8 cellular contexts compared by ENCODE assay signal in the genomic region with DNA sequence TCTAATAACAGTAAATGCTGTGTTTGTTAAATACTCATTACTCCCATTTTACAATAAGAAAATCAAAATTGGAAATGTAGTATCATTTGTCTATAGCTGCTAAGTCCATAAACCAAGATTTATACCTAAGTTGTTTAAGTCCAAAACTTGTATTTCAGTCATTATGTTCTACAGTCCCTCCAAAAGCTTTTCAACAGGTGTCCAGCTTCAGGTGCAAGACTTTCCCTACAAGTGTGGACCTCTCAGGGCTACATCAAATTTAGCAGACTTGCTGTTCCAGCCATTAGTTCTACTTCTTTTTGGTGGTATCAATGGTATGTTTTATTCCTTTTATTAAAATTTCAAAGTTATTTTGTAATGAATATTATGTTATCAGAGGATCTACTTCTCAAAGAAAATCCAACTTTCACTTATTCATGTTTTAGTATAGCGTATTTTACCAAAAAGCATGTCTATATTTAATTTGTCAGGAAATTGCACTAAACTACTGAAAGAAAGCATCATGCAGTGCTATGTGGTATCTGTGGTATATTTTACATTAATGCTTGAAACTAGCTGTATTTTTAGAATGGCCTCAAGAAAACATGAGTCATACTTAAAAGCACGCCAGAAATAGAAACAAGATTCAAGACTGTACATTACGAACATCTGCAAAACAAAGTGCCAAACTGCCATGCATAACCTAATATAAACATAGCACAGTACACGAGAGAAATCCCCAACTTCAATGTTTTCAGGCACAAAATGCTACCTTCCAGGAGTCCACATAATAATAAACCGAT. TPM values are rescaled to one million over a fixed set of nuclear protein-coding genes. Genes with fewer than 3 reads are reported as not detected.
DNase-seq lines count a peak whose midpoint lies in the region; ATAC-seq and TF ChIP-seq lines count a peak whose summit lies in the region.

No MANE protein-coding gene starts in this region.

- H3K4me3 Mint-ChIP-seq in natural killer cell: no peak overlapping the region
- H3K4me3 Mint-ChIP-seq in nephron progenitor cell: no peak overlapping the region

- peak overlapping the region; percentile 21 to 79 for H3K27ac Mint-ChIP-seq in natural killer cell
- H3K27ac Mint-ChIP-seq in nephron progenitor cell: no peak overlapping the region

- peak overlapping the region; percentile 63 for H3K4me2 ChIP-seq in GM23248 (ENCODE audit: unreplicated experiment)
- peak overlapping the region; percentile 66 for H3K4me2 ChIP-seq in Loucy (ENCODE audit: low read depth, low read length, poor library complexity, severe bottlenecking)

- 28 to 34% methylated on average over 5 of the region's 5 CpGs for WGBS in GM23248 (ENCODE audit: low coverage in 1 of 2, low lambda C conversion rate in 2 of 2, missing lambda C conversion rate in 2 of 2), 2 experiments
- 44 to 48% methylated on average over 5 of the region's 5 CpGs for WGBS in transverse colon (ENCODE audit: low coverage in 1 of 2), 2 donors

- H3K4me3 ChIP-seq in GM23248: peak overlapping the region; percentile 50
- H3K4me3 ChIP-seq in Loucy (ENCODE audit: low read length, poor library complexity, severe bottlenecking): peak overlapping the region; percentile 54
- H3K4me3 ChIP-seq in brain microvascular endothelial cell (ENCODE audit: low read depth, low read length): no peak overlapping the region
- no peak overlapping the region for H3K4me3 ChIP-seq in transverse colon

- H3K4me1 Mint-ChIP-seq in natural killer cell: peaks cover 22 to 43% of the 10 kb centered on the region in 2 donors
- peaks cover 15% of the 10 kb centered on the region for H3K4me1 Mint-ChIP-seq in nephron progenitor cell

- no peaks in the 10 kb centered on the region for H3K27me3 Mint-ChIP-seq in natural killer cell (ENCODE audit: low read depth in 2 of 2)
- H3K27me3 Mint-ChIP-seq in nephron progenitor cell (ENCODE audit: low read depth, poor library complexity): no peaks in the 10 kb centered on the region

- DNase-seq in GM23248: peak; percentile 84
- peak; percentile 65 for DNase-seq in brain microvascular endothelial cell
- DNase-seq in natural killer cell: no peak
- DNase-seq in transverse colon: no peak
- DNase-seq in nephron progenitor cell: no peak
- no peak for DNase-seq in activated gamma-delta T cell treated with Interleukin-2 at 50 U/mL for 16 hours

- no peak for TF ChIP-seq POLR2A in transverse colon (IDR thresholded peaks at IDR 0.05)

- TF ChIP-seq CTCF in Loucy (conservative IDR thresholded peaks at IDR 0.05; ENCODE audit: low read length): no peak
- no peak for TF ChIP-seq CTCF in brain microvascular endothelial cell (IDR thresholded peaks at IDR 0.05; ENCODE audit: low read depth, low read length, missing control alignments)
- TF ChIP-seq CTCF in natural killer cell (IDR thresholded peaks at IDR 0.05): no peak
- no peak for TF ChIP-seq CTCF in transverse colon (IDR thresholded peaks at IDR 0.05)
- TF ChIP-seq CTCF in nephron progenitor cell (IDR thresholded peaks at IDR 0.05): no peak

- peak; percentile 96 for ATAC-seq in GM18502 (IDR thresholded peaks at IDR 0.05; ENCODE audit: poor library complexity, unreplicated experiment)
- ATAC-seq in natural killer cell: peak; percentile 76 to 88 (median 85)

- H3K27ac ChIP-seq in GM23248 (peak overlapping the region; percentile 66), brain microvascular endothelial cell (peak overlapping the region; percentile 81), transverse colon (peak overlapping the region in 2 of 4 donors; percentile 22 to 46)

- H3K4me1 ChIP-seq in GM23248 (ENCODE audit: insufficient read depth) (peaks cover 37% of the 10 kb centered on the region), Loucy (ENCODE audit: insufficient read depth, low read length, poor library complexity, severe bottlenecking) (peaks cover 35% of the 10 kb centered on the region), transverse colon (peaks cover 0 to 23% (median 10%) of the 10 kb centered on the region in 4 donors)

- no peaks in the 10 kb centered on the region for H3K9me2 ChIP-seq in GM23248 (ENCODE audit: insufficient read depth)
- no peaks in the 10 kb centered on the region for H3K9me2 ChIP-seq in Loucy (replicated peaks; ENCODE audit: low read depth, low read length)

- intact Hi-C loops in natural killer cell (cut with micrococcal nuclease): loop anchor here (1.0 kb wide), 1 partner anchor 125 kb away; no protein-coding TSS in a partner anchor
- intact Hi-C loops in transverse colon (cut with DNase I; ENCODE audit: low total_unique reads): no loop called here

- H3F3A ChIP-seq in GM23248 (ENCODE audit: insufficient read depth) (peaks cover 28% of the 10 kb centered on the region), Loucy (ENCODE audit: low read depth) (no peaks in the 10 kb centered on the region)

- in situ Hi-C loops in GM23248 (cut with MboI) (no loop called here), brain microvascular endothelial cell (cut with HindIII; ENCODE audit: low pct_ligation_motif_present, low sequenced_read_pairs) (no loop called here), transverse colon (cut with MboI; ENCODE audit: low pct_ligation_motif_present in 1 of 4, low pct_unique_long_range_greater_than_20kb in 1 of 4, low sequenced_read_pairs in 3 of 4) (loop anchor here in 1 of 4 donors (25.0 kb wide), 2 partner anchors 121 to 196 kb away; partner anchors contain the start of gene DGKH)

- H2AFZ ChIP-seq in GM23248 (no peak overlapping the region), Loucy (ENCODE audit: low read length) (no peak overlapping the region)

- H3K27me3 ChIP-seq in GM23248 (replicated peaks; ENCODE audit: insufficient read depth) (no peaks in the 10 kb centered on the region), Loucy (ENCODE audit: insufficient read depth, low read length, poor library complexity, severe bottlenecking) (no peaks in the 10 kb centered on the region), brain microvascular endothelial cell (replicated peaks) (no peaks in the 10 kb centered on the region), transverse colon (no peaks in the 10 kb centered on the region)

- H3K36me3 Mint-ChIP-seq in natural killer cell (no peaks in the 10 kb centered on the region), nephron progenitor cell (ENCODE audit: low read depth) (peaks cover 13% of the 10 kb centered on the region)

- H3K9me3 ChIP-seq in GM23248 (ENCODE audit: low read depth) (no peaks in the 10 kb centered on the region), Loucy (ENCODE audit: insufficient read depth, low read depth, low read length) (no peaks in the 10 kb centered on the region), transverse colon (no peaks in the 10 kb centered on the region)

- H3K9me3 Mint-ChIP-seq in natural killer cell (no peaks in the 10 kb centered on the region), nephron progenitor cell (peaks cover 2% of the 10 kb centered on the region)

- TF ChIP-seq EP300 in transverse colon (IDR thresholded peaks at IDR 0.05; ENCODE audit: low read depth): no peak

- H3K9ac ChIP-seq in GM23248: peak overlapping the region; percentile 52
- H3K9ac ChIP-seq in Loucy (ENCODE audit: low read depth, low read length, poor library complexity, severe bottlenecking): no peak overlapping the region

- H4K20me1 ChIP-seq in GM23248 (ENCODE audit: insufficient read depth): no peaks in the 10 kb centered on the region
- peaks cover 13% of the 10 kb centered on the region for H4K20me1 ChIP-seq in Loucy (ENCODE audit: insufficient read depth, low read length, poor library complexity, severe bottlenecking)

- H3K79me2 ChIP-seq in GM23248 (ENCODE audit: insufficient read depth) (peaks cover 21% of the 10 kb centered on the region; the same call in 1 of the 2 replicates), Loucy (ENCODE audit: insufficient read depth, low read length) (peaks cover 30% of the 10 kb centered on the region)

- H3K36me3 ChIP-seq in GM23248 (ENCODE audit: low read depth): no peaks in the 10 kb centered on the region
- H3K36me3 ChIP-seq in Loucy (ENCODE audit: insufficient read depth, low read length): no peaks in the 10 kb centered on the region
- no peaks in the 10 kb centered on the region for H3K36me3 ChIP-seq in brain microvascular endothelial cell (replicated peaks)
- peaks cover 0 to 5% (median 0%) of the 10 kb centered on the region in 4 donors for H3K36me3 ChIP-seq in transverse colon

RNA-seq across cellular contexts. Expression of gene VWA8, which starts 44.5 kb away (rescaled TPM):
- 10.1 and 35.5 TPM in 2 replicates for total RNA-seq in GM23248 (2014; rRNA removed; shearing (Covaris generic))
- polyA plus RNA-seq in GM23248 (2016; fragmentation: Nextera tagmentation; extraction: Ambion mirVana): 3.6 and 3.9 TPM in 2 replicates
- 10 to 100 TPM; 21.9 to 27.5 (median 22.6) TPM for total RNA-seq in natural killer cell
- total RNA-seq in transverse colon: 10 to 100 TPM; 12.7 to 65.1 (median 35.0) TPM

Comparison
In these comparisons a context has a peak if more than half of its experiments do, and no peak if none do; other contexts are left out.
1. DNase-seq: peak in GM23248 (single experiment) and brain microvascular endothelial cell (single experiment); none in natural killer cell (single experiment), transverse colon (single experiment), nephron progenitor cell (single experiment) and activated gamma-delta T cell treated with Interleukin-2 at 50 U/mL for 16 hours (single experiment).
2. H3K4me3 ChIP-seq: peak in GM23248 (single experiment) and Loucy (single experiment); none in brain microvascular endothelial cell (single experiment) and transverse colon (0 of 4).